Comparison of ENCODE assay signal across 26 cellular contexts in the genomic region with DNA sequence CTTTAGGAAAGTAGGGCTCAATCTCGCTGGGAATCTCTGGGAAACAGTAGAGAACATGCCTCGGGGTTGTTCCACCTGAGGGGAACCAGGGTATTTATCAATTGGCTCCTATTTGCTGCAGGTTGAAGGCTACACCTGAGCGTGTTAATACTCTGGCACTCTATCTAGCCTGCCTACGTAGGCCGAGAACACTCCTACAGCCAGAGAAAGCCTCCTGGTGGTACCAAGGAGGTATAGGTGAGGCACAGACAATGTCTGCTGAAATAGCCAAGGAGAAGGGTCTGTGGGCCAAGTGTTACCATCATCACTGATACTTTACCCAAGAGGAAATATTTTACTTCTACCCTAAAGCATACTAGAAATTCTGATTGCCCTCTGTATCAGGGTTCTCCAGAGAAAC.
DNase-seq lines count a peak whose midpoint lies in the region; ATAC-seq and TF ChIP-seq lines count a peak whose summit lies in the region.
"Had no signal": no experiment of that assay in that cellular context is flagged by ENCODE, and none has a peak within 500 bp of the region (broad histone marks: within the 10 kb centered on the region; RNA-seq: fewer than 3 reads in every experiment).

No MANE protein-coding gene starts in this region.

- no peaks in the 10 kb centered on the region for H3K79me1 ChIP-seq in mesendoderm (ENCODE audit: low read length)

- no peak overlapping the region for H2AFZ ChIP-seq in Loucy (ENCODE audit: low read length)

- H3K4me1 ChIP-seq in Loucy (ENCODE audit: insufficient read depth, low read length, poor library complexity, severe bottlenecking), result no peaks in the 10 kb centered on the region
- no peaks in the 10 kb centered on the region for H3K4me1 ChIP-seq in mesendoderm (ENCODE audit: control insufficient read depth, low read depth, low read length)
- peaks cover 0 to 2% (median 0%) of the 10 kb centered on the region in 12 donors for H3K4me1 ChIP-seq in heart left ventricle
- H3K4me1 ChIP-seq: right atrium auricular region, transverse colon had no signal

- TF ChIP-seq CTCF in GM12865 (IDR thresholded peaks at IDR 0.05; ENCODE audit: insufficient read depth, low read depth, low read length, missing control alignments), result no peak
- TF ChIP-seq CTCF in Loucy (conservative IDR thresholded peaks at IDR 0.05; ENCODE audit: low read length), result peak; percentile 32
- TF ChIP-seq CTCF in brain microvascular endothelial cell (IDR thresholded peaks at IDR 0.05; ENCODE audit: low read depth, low read length, missing control alignments), result peak; percentile 18
- no peak for TF ChIP-seq CTCF in heart left ventricle (IDR thresholded peaks at IDR 0.05)

- DNase-seq in GM12865 (ENCODE audit: low read depth) (peak; percentile 4), brain microvascular endothelial cell (no peak), mesendoderm (peak; percentile 66), heart left ventricle (no peak), mesenteric fat pad (ENCODE audit: low spot score) (no peak)
- no peak for DNase-seq in stimulated activated CD4-positive, alpha-beta T cell treated with anti-CD3 and anti-CD28 coated beads, Interleukin-12 subunit alpha, Interleukin-12 subunit beta, amount 100 ng/mL, for 4 hours
- DNase-seq: activated CD4-positive, alpha-beta memory T cell treated with anti-CD3 and anti-CD28 coated beads for 36 hours; activated CD8-positive, alpha-beta memory T cell treated with anti-CD3 and anti-CD28 coated beads, Interleukin-2, amount 50 U/mL, for 48 hours; CD8-positive, alpha-beta T cell; DMS 273 treated with DMSO at 0.1 percent for 48 hours; effector memory CD4-positive, alpha-beta T cell; IMR-90; midbrain; naive thymus-derived CD4-positive, alpha-beta T cell; NCI-H1048; NCI-H187; NCI-H2171; NCI-H524; ovary; T-helper 1 cell; transverse colon had no signal

- no peak overlapping the region for H3K4me3 ChIP-seq in GM12865 (ENCODE audit: low read depth, low read length)
- H3K4me3 ChIP-seq in Loucy (ENCODE audit: low read length, poor library complexity, severe bottlenecking), result no peak overlapping the region
- H3K4me3 ChIP-seq in brain microvascular endothelial cell (ENCODE audit: low read depth, low read length), result no peak overlapping the region
- H3K4me3 ChIP-seq in mesendoderm (ENCODE audit: low read length), result no peak overlapping the region
- H3K4me3 ChIP-seq in heart left ventricle, result no peak overlapping the region
- H3K4me3 ChIP-seq: ovary, right atrium auricular region, transverse colon had no signal

- no peak overlapping the region for H2BK120ac ChIP-seq in mesendoderm (ENCODE audit: low read depth, low read length)

- H3K36me3 ChIP-seq in Loucy (ENCODE audit: insufficient read depth, low read length), result no peaks in the 10 kb centered on the region
- no peaks in the 10 kb centered on the region for H3K36me3 ChIP-seq in brain microvascular endothelial cell (replicated peaks)
- no peaks in the 10 kb centered on the region for H3K36me3 ChIP-seq in mesendoderm (ENCODE audit: control insufficient read depth, insufficient read depth, low read length)
- H3K36me3 ChIP-seq in heart left ventricle, result no peaks in the 10 kb centered on the region
- H3K36me3 ChIP-seq: ovary, right atrium auricular region, transverse colon had no signal

- H3K9me3 ChIP-seq in Loucy (ENCODE audit: insufficient read depth, low read depth, low read length), result no peaks in the 10 kb centered on the region
- H3K9me3 ChIP-seq in heart left ventricle, result peaks cover 0 to 2% (median 0%) of the 10 kb centered on the region in 12 donors
- H3K9me3 ChIP-seq: ovary, right atrium auricular region, transverse colon had no signal

- H4K8ac ChIP-seq in mesendoderm (ENCODE audit: low read depth, low read length), result no peak overlapping the region

- H3K4me2 ChIP-seq in Loucy (ENCODE audit: low read depth, low read length, poor library complexity, severe bottlenecking), result no peak overlapping the region
- H3K4me2 ChIP-seq in mesendoderm (ENCODE audit: low read length), result no peak overlapping the region

- H4K20me1 ChIP-seq in Loucy (ENCODE audit: insufficient read depth, low read length, poor library complexity, severe bottlenecking), result no peaks in the 10 kb centered on the region

- no peaks in the 10 kb centered on the region for H3F3A ChIP-seq in Loucy (ENCODE audit: low read depth)

- in situ Hi-C loops in brain microvascular endothelial cell (cut with HindIII; ENCODE audit: low pct_ligation_motif_present, low sequenced_read_pairs), result no loop called here

- H3K27ac ChIP-seq in brain microvascular endothelial cell (no peak overlapping the region), mesendoderm (ENCODE audit: low read depth, low read length) (no peak overlapping the region), heart left ventricle (no peak overlapping the region)
- H3K27ac ChIP-seq: ovary, right atrium auricular region, RWPE1, transverse colon had no signal

- no peak overlapping the region for H2BK15ac ChIP-seq in mesendoderm (replicated peaks; ENCODE audit: low read depth)

- H3K27me3 ChIP-seq in Loucy (ENCODE audit: insufficient read depth, low read length, poor library complexity, severe bottlenecking), result no peaks in the 10 kb centered on the region
- H3K27me3 ChIP-seq in brain microvascular endothelial cell (replicated peaks), result no peaks in the 10 kb centered on the region
- H3K27me3 ChIP-seq in mesendoderm (ENCODE audit: insufficient read depth, low read length, poor library complexity), result no peaks in the 10 kb centered on the region
- H3K27me3 ChIP-seq in heart left ventricle, result no peaks in the 10 kb centered on the region
- H3K27me3 ChIP-seq: ovary, right atrium auricular region, transverse colon had no signal

- no peak overlapping the region for H3K56ac ChIP-seq in mesendoderm (ENCODE audit: low read length)

- no peak overlapping the region for H2BK5ac ChIP-seq in mesendoderm (ENCODE audit: low read length)

- WGBS in mesendoderm (ENCODE audit: extremely low coverage, insufficient coverage, low lambda C conversion rate), result no CpG with 5 or more reads among the region's 5 CpGs
- WGBS in heart left ventricle, 4 donors, result 79 to 92% (median 90%) methylated on average over 5 of the region's 5 CpGs

- no peak for ATAC-seq in GM21576 (IDR thresholded peaks at IDR 0.05; ENCODE audit: unreplicated experiment)
- no peak for ATAC-seq in heart left ventricle
- ATAC-seq: activated CD4-positive, CD25-positive, alpha-beta regulatory T cell treated with anti-CD3 and anti-CD28 coated beads, Interleukin-2, amount 50 U/mL, for 24 hours; CD8-positive, alpha-beta T cell; naive thymus-derived CD4-positive, alpha-beta T cell had no signal

- intact Hi-C loops in heart left ventricle (cut with DNase I), result no loop called here

- H3K79me2 ChIP-seq in Loucy (ENCODE audit: insufficient read depth, low read length), result no peaks in the 10 kb centered on the region
- H3K79me2 ChIP-seq in mesendoderm (ENCODE audit: control insufficient read depth, insufficient read depth, low read length), result no peaks in the 10 kb centered on the region

- H3K9me2 ChIP-seq in Loucy (replicated peaks; ENCODE audit: low read depth, low read length), result no peaks in the 10 kb centered on the region

- no peak overlapping the region for H3K23ac ChIP-seq in mesendoderm (ENCODE audit: low read length)

- no peak overlapping the region for H3K4ac ChIP-seq in mesendoderm (ENCODE audit: low read depth, low read length)

- no peak overlapping the region for H3K9ac ChIP-seq in Loucy (ENCODE audit: low read depth, low read length, poor library complexity, severe bottlenecking)
- no peak overlapping the region for H3K9ac ChIP-seq in mesendoderm (ENCODE audit: low read length)

- H3K18ac ChIP-seq in mesendoderm (ENCODE audit: low read length), result peak overlapping the region; percentile 68

- no peak overlapping the region for H4K5ac ChIP-seq in mesendoderm (ENCODE audit: low read length)

- TF ChIP-seq POLR2A in heart left ventricle (IDR thresholded peaks at IDR 0.05), result no peak

- no peak overlapping the region for H2AK5ac ChIP-seq in mesendoderm (ENCODE audit: low read length)

Comparison
In these comparisons a context has a peak if more than half of its experiments do, and no peak if none do; other contexts are left out.
1. DNase-seq: peak in GM12865 (single experiment) and mesendoderm (single experiment); none in brain microvascular endothelial cell (single experiment), heart left ventricle (0 of 5), mesenteric fat pad (single experiment) and stimulated activated CD4-positive, alpha-beta T cell treated with anti-CD3 and anti-CD28 coated beads, Interleukin-12 subunit alpha, Interleukin-12 subunit beta, amount 100 ng/mL, for 4 hours (single experiment).
2. CTCF ChIP-seq: peak in Loucy (single experiment) and brain microvascular endothelial cell (single experiment); none in GM12865 (single experiment) and heart left ventricle (0 of 12).